Comparison of ENCODE assay signal across 8 cellular contexts in genomic region chr2:28392297-28393114, GRCh38. TPM values are rescaled to one million over a fixed set of nuclear protein-coding genes. Genes with fewer than 3 reads are reported as not detected.
DNase-seq lines count a peak whose midpoint lies in the region; ATAC-seq and TF ChIP-seq lines count a peak whose summit lies in the region.

TSS of gene FOSL2 (plus strand) at chr2:28392858. CDS start at chr2:28393721, 863 bp downstream.

- H4K20me1 ChIP-seq in BLaER1 treated with 17β-estradiol and CSF1 and Interleukin-3, amounts not matched to agents 10 nM and 100 nM: peaks cover 39 to 47% (median 44%) of the 10 kb centered on the region in 11 experiments

- intact Hi-C loops in left lung (cut with DNase I): loop anchor here in 1 of 2 donors (10.0 kb wide), 1 partner anchor 688 kb away; no protein-coding TSS in a partner anchor

- ATAC-seq in GM19351 (IDR thresholded peaks at IDR 0.05; ENCODE audit: unreplicated experiment): peak; percentile 74
- peak; percentile 63 for ATAC-seq in HG03521 (IDR thresholded peaks at IDR 0.05; ENCODE audit: unreplicated experiment)
- peak; percentile 72 for ATAC-seq in left lung

- TF ChIP-seq CTCF in left lung (IDR thresholded peaks at IDR 0.05): no peak

- H3K9ac ChIP-seq in BLaER1 treated with 17β-estradiol and CSF1 and Interleukin-3, amounts not matched to agents 10 nM and 100 nM: peak within 1 kb of the TSS; percentile 94 to 100 (median 98)

- H3K27ac ChIP-seq in BLaER1 treated with 17β-estradiol and CSF1 and Interleukin-3, amounts not matched to agents 10 nM and 100 nM: peak within 1 kb of the TSS; percentile 94 to 99 (median 98)
- H3K27ac ChIP-seq in left lung: peak within 1 kb of the TSS; percentile 99 to 100

- H3K9me3 ChIP-seq in BLaER1 treated with 17β-estradiol and CSF1 and Interleukin-3, amounts not matched to agents 10 nM and 100 nM (replicated peaks in 1 of 11): peaks cover 0 to 19% (median 0%) of the 10 kb centered on the region in 11 experiments; a peak in 5 of 22 replicates
- no peaks in the 10 kb centered on the region for H3K9me3 ChIP-seq in left lung

- H3K36me3 ChIP-seq in BLaER1 treated with 17β-estradiol and CSF1 and Interleukin-3, amounts not matched to agents 10 nM and 100 nM: peaks cover under 1 to 38% (median 34%) of the 10 kb centered on the region in 11 experiments; a peak in 19 of 22 replicates
- peaks cover 0 to 1% of the 10 kb centered on the region in 2 donors for H3K36me3 ChIP-seq in left lung

- H3K4me2 ChIP-seq in BLaER1 treated with 17β-estradiol and CSF1 and Interleukin-3, amounts not matched to agents 10 nM and 100 nM: peak within 1 kb of the TSS; percentile 83 to 99 (median 98)

- peaks cover 22 to 46% (median 31%) of the 10 kb centered on the region in 10 experiments for H3K4me1 ChIP-seq in BLaER1 treated with 17β-estradiol and CSF1 and Interleukin-3, amounts not matched to agents 10 nM and 100 nM
- peaks cover under 1 to 38% of the 10 kb centered on the region in 2 donors for H3K4me1 ChIP-seq in left lung

- H3K4me3 ChIP-seq in BLaER1 treated with 17β-estradiol and CSF1 and Interleukin-3, amounts not matched to agents 10 nM and 100 nM: peak within 1 kb of the TSS; percentile 90 to 100 (median 96)
- peak within 1 kb of the TSS; percentile 72 to 93 for H3K4me3 ChIP-seq in left lung

- DNase-seq in NCI-H69 (lab: John Stamatoyannopoulos, UW) (peak; percentile 97), dedifferentiated amniotic fluid mesenchymal stem cell (ENCODE audit: extremely low spot score) (peak; percentile 100), left lung (peak; percentile 98)
- DNase-seq in activated CD4-positive, alpha-beta T cell treated with anti-CD3 and anti-CD28 coated beads, Interleukin-2, amount 50 U/mL, for 1 hour: peak; percentile 91
- DNase-seq in stimulated activated CD4-positive, alpha-beta T cell treated with anti-CD3 and anti-CD28 coated beads, Interleukin-2, amount 100 ng/mL, for 48 hours: peak; percentile 83 to 84

- peaks cover 0 to 26% (median 7%) of the 10 kb centered on the region in 11 experiments; a peak in 8 of 22 replicates for H3K27me3 ChIP-seq in BLaER1 treated with 17β-estradiol and CSF1 and Interleukin-3, amounts not matched to agents 10 nM and 100 nM
- H3K27me3 ChIP-seq in left lung: no peaks in the 10 kb centered on the region

RNA-seq across cellular contexts. Expression of gene FOSL2, which starts in this region (rescaled TPM):
- total RNA-seq in left lung: 100 to 1,000 TPM in 1 of 2 donors, 10 to 100 TPM in 1; 83.4 to 114 TPM

Comparison
In these comparisons a context has a peak if more than half of its experiments do, and no peak if none do; other contexts are left out.
1. Peak in every context shown above with its lines: DNase-seq, ATAC-seq, H3K4me3 ChIP-seq and H3K27ac ChIP-seq.